In genomic region chr17:73785466-73785865, GRCh38 we compare ENCODE assay signal across 2 cellular contexts.
A peak's percentile ranks its signal among the peaks of the same experiment; 100 is the strongest.
TF ChIP-seq lines count a peak whose summit lies in the region.

No MANE protein-coding gene starts in this region.

TF ChIP-seq in HepG2, 621 proteins besides CTCF, POLR2A, EP300 and RAD21:
- TF ChIP-seq MTA3 (CRISPR knock-in tag; IDR thresholded peaks at IDR 0.05) = no peak
- TF ChIP-seq ZNF687 (CRISPR knock-in tag; IDR thresholded peaks at IDR 0.05) = peak; percentile 23; the same call in 1 of the 2 replicates
- no peak for TF ChIP-seq BHLHE40 (IDR thresholded peaks at IDR 0.05; ENCODE audit: low read length)
- TF ChIP-seq ZNF782 (CRISPR knock-in tag; IDR thresholded peaks at IDR 0.05; ENCODE audit: borderline replicate concordance) = no peak
- no peak for TF ChIP-seq RXRA (CRISPR knock-in tag; IDR thresholded peaks at IDR 0.05)

TF ChIP-seq in H1, 55 proteins besides CTCF, POLR2A, EP300 and RAD21:
- TF ChIP-seq CEBPB (IDR thresholded peaks at IDR 0.05; ENCODE audit: low read depth, low read length) (no peak), TCF12 (IDR thresholded peaks at IDR 0.05; ENCODE audit: low read depth, low read length) (no peak), SRF (IDR thresholded peaks at IDR 0.05; ENCODE audit: low read depth, low read length) (no peak), SP2 (IDR thresholded peaks at IDR 0.05; ENCODE audit: low read length) (no peak), MAX (IDR thresholded peaks at IDR 0.05) (no peak), RXRA (IDR thresholded peaks at IDR 0.05; ENCODE audit: insufficient read depth, low read depth, low read length) (no peak), BRCA1 (IDR thresholded peaks at IDR 0.05; ENCODE audit: low read depth, low read length) (no peak), SIN3A (conservative IDR thresholded peaks at IDR 0.05 in 1 of 2, IDR thresholded peaks at IDR 0.05 in 1 of 2; ENCODE audit: low read depth in 1 of 2, low read length in 2 of 2) (no peak), CBX8 (IDR thresholded peaks at IDR 0.05; ENCODE audit: borderline replicate concordance, low read depth, low read length) (no peak), KDM5A (IDR thresholded peaks at IDR 0.05; ENCODE audit: low read length) (no peak), POLR2AphosphoS5 (IDR thresholded peaks at IDR 0.05; ENCODE audit: low read depth, low read length) (no peak), BACH1 (IDR thresholded peaks at IDR 0.05; ENCODE audit: low read length) (no peak), ATF2 (IDR thresholded peaks at IDR 0.05; ENCODE audit: low read length) (no peak), USF2 (IDR thresholded peaks at IDR 0.05; ENCODE audit: low read length) (no peak), CHD7 (IDR thresholded peaks at IDR 0.05; ENCODE audit: insufficient replicate concordance, low read length) (no peak), E2F6 (IDR thresholded peaks at IDR 0.05) (no peak), HDAC6 (IDR thresholded peaks at IDR 0.05; ENCODE audit: low read depth, low read length) (no peak), NANOG (IDR thresholded peaks at IDR 0.05; ENCODE audit: insufficient read depth, low read depth, low read length, poor library complexity, severe bottlenecking) (no peak)
